ENCODE assay signal across 8 cellular contexts in genomic region chr1:153977250-153978240, GRCh38. TPM values are rescaled to one million over a fixed set of nuclear protein-coding genes. Genes with fewer than 3 reads are reported as not detected.
DNase-seq lines count a peak whose midpoint lies in the region; ATAC-seq and TF ChIP-seq lines count a peak whose summit lies in the region.

TSS of gene JTB (minus strand) at chr1:153977674. CDS start at chr1:153977252, 422 bp downstream.

- peak within 1 kb of the TSS; percentile 91 for H3K27ac ChIP-seq in effector memory CD4-positive, alpha-beta T cell (ENCODE audit: insufficient read depth, low read length, poor library complexity, severe bottlenecking)

- no peaks in the 10 kb centered on the region for H3K27me3 ChIP-seq in BE2C
- H3K27me3 ChIP-seq in effector memory CD4-positive, alpha-beta T cell (replicated peaks; ENCODE audit: control insufficient read depth, insufficient read depth, low read length, poor library complexity, severe bottlenecking) = no peaks in the 10 kb centered on the region

- H3K36me3 ChIP-seq in BE2C = peaks cover 25% of the 10 kb centered on the region
- peaks cover 26% of the 10 kb centered on the region for H3K36me3 ChIP-seq in effector memory CD4-positive, alpha-beta T cell (ENCODE audit: control insufficient read depth, insufficient read depth, low read length)

- no peaks in the 10 kb centered on the region for H3K4me1 ChIP-seq in BE2C
- peaks cover 16% of the 10 kb centered on the region for H3K4me1 ChIP-seq in effector memory CD4-positive, alpha-beta T cell (ENCODE audit: control insufficient read depth, insufficient read depth, low read length, poor library complexity, severe bottlenecking)

- CTCF ChIA-PET in activated CD8-positive, alpha-beta memory T cell treated with anti-CD3 and anti-CD28 coated beads for 36 hours (lab: Charles Lee) = interaction anchor here (0.6 to 4.7 kb wide), 9 partner anchors 9 to 320 kb away, joined by 3 to 33 read pairs (median 5); partner anchors contain the start of genes CREB3L4, CRTC2, DENND4B and RAB13

- peak within 1 kb of the TSS; percentile 94 for H3K4me3 ChIP-seq in BE2C (ENCODE audit: low read depth, low read length)
- peak within 1 kb of the TSS; percentile 93 for H3K4me3 ChIP-seq in effector memory CD4-positive, alpha-beta T cell (ENCODE audit: insufficient read depth, low read depth, low read length, poor library complexity, severe bottlenecking)

- H3K9me3 ChIP-seq in BE2C = no peaks in the 10 kb centered on the region
- no peaks in the 10 kb centered on the region for H3K9me3 ChIP-seq in effector memory CD4-positive, alpha-beta T cell (ENCODE audit: control insufficient read depth, low read length)

- DNase-seq in BE2C = peak; percentile 89
- peak; percentile 47 for DNase-seq in HS-27A (ENCODE audit: low read depth)
- peak; percentile 56 to 86 for DNase-seq in NOMO-1 (lab: John Stamatoyannopoulos, UW; ENCODE audit: unreplicated experiment in 2 of 2)
- DNase-seq in effector memory CD4-positive, alpha-beta T cell = peak; percentile 70 to 78 (median 71)
- peak; percentile 93 for DNase-seq in medulla oblongata (ENCODE audit: extremely low spot score)
- DNase-seq in stimulated activated CD8-positive, alpha-beta memory T cell treated with anti-CD3 and anti-CD28 coated beads, Interleukin-12 subunit alpha, Interleukin-12 subunit beta, amount 100 ng/mL, for 1 hour (ENCODE audit: low read depth) = peak; percentile 78

- POLR2A ChIA-PET in activated CD8-positive, alpha-beta memory T cell treated with anti-CD3 and anti-CD28 coated beads for 36 hours (lab: Charles Lee) = interaction anchor here (0.7 to 3.7 kb wide), 10 partner anchors 9 to 149 kb away, joined by 3 to 37 read pairs (median 6); partner anchors contain the start of genes CREB3L4, DENND4B, GATAD2B and RAB13

- TF ChIP-seq CTCF in BE2C (IDR thresholded peaks at IDR 0.05; ENCODE audit: low read depth, low read length) = no peak

- ATAC-seq in GM19372 (IDR thresholded peaks at IDR 0.05; ENCODE audit: low read depth, unreplicated experiment) = peak; percentile 80

RNA-seq across cellular contexts. Expression of gene JTB, which starts in this region (rescaled TPM):
- 209 TPM for polyA plus RNA-seq in BE2C (2012; ENCODE audit: insufficient read depth, insufficient read length, low read depth)
- total RNA-seq in activated CD8-positive, alpha-beta memory T cell treated with anti-CD3 and anti-CD28 coated beads for 36 hours = 100 to 1,000 TPM; 238 to 239 TPM

Comparison
In these comparisons a context has a peak if more than half of its experiments do, and no peak if none do; other contexts are left out.
1. Peak in every context shown above with its lines: DNase-seq, ATAC-seq, H3K4me3 ChIP-seq and H3K27ac ChIP-seq.